ENCODE assay signal across 30 cellular contexts in genomic region chr12:124830306-124830705, GRCh38.
"Had no signal": no experiment of that assay in that cellular context is flagged by ENCODE, and none has a peak within 500 bp of the region (broad histone marks: within the 10 kb centered on the region; RNA-seq: fewer than 3 reads in every experiment).

No MANE protein-coding gene starts in this region.

- H3K36me3 Mint-ChIP-seq: immature natural killer cell; naive thymus-derived CD8-positive, alpha-beta T cell had no signal

- H3K4me3 ChIP-seq: breast epithelium, neural progenitor cell, right atrium auricular region, spleen, testis, transverse colon had no signal

- H3K9me3 ChIP-seq: breast epithelium, right atrium auricular region, testis, transverse colon had no signal

- H3K4me1 Mint-ChIP-seq: activated CD4-positive, alpha-beta memory T cell treated with anti-CD3 and anti-CD28 coated beads, Interleukin-2, amount 10 ng/mL, durations not matched to agents 7 days and 5 days; activated T-helper 17 cell treated with anti-CD3 and anti-CD28 coated beads, Interleukin-2, amount 50 U/mL, for 72 hours; central memory CD8-positive, alpha-beta T cell; immature natural killer cell had no signal

- H3K27me3 Mint-ChIP-seq: activated CD4-positive, alpha-beta memory T cell treated with anti-CD3 and anti-CD28 coated beads, Interleukin-2, amount 10 ng/mL, durations not matched to agents 7 days and 5 days; activated CD4-positive, alpha-beta T cell treated with anti-CD3 and anti-CD28 coated beads, Interleukin-2, amount 10 ng/mL, durations not matched to agents 24 days and 14 days; activated T-helper 17 cell treated with anti-CD3 and anti-CD28 coated beads, Interleukin-2, amount 50 U/mL, for 72 hours; central memory CD8-positive, alpha-beta T cell; dendritic cell treated with granulocyte-macrophage colony-stimulating factor and Interleukin-4, amounts not matched to agents 40 ng/mL and 50 ng/mL, for 4 days; naive thymus-derived CD8-positive, alpha-beta T cell had no signal

- H3K27me3 ChIP-seq: breast epithelium, right atrium auricular region, spleen, testis, transverse colon had no signal

- H3K4me1 ChIP-seq: breast epithelium had no signal

- H3K36me3 ChIP-seq: breast epithelium, neural progenitor cell, right atrium auricular region, spleen, transverse colon, WERI-Rb-1 had no signal

- H3K27ac ChIP-seq: neural progenitor cell, right atrium auricular region, spleen, testis, WERI-Rb-1 had no signal

- H3K27ac Mint-ChIP-seq: activated CD4-positive, alpha-beta memory T cell treated with anti-CD3 and anti-CD28 coated beads, Interleukin-2, amount 10 ng/mL, durations not matched to agents 7 days and 5 days; activated CD4-positive, alpha-beta T cell treated with anti-CD3 and anti-CD28 coated beads, Interleukin-2, amount 10 ng/mL, durations not matched to agents 24 days and 14 days; activated T-helper 17 cell treated with anti-CD3 and anti-CD28 coated beads, Interleukin-2, amount 50 U/mL, for 72 hours; dendritic cell treated with granulocyte-macrophage colony-stimulating factor and Interleukin-4, amounts not matched to agents 40 ng/mL and 50 ng/mL, for 4 days; endodermal cell; immature natural killer cell; neural progenitor cell; T-helper 1 cell treated with Interleukin-12 subunit alpha and Interleukin-12 subunit beta and Interleukin-4 antibody, amounts not matched to agents 30 μg/mL and 1 μg/mL, for 36 hours had no signal

- H3K9ac ChIP-seq: neural progenitor cell had no signal

- H3K9me3 Mint-ChIP-seq: activated CD4-positive, alpha-beta memory T cell treated with anti-CD3 and anti-CD28 coated beads, Interleukin-2, amount 10 ng/mL, durations not matched to agents 7 days and 5 days; activated CD4-positive, alpha-beta T cell treated with anti-CD3 and anti-CD28 coated beads, Interleukin-2, amount 10 ng/mL, durations not matched to agents 24 days and 14 days; activated T-helper 17 cell treated with anti-CD3 and anti-CD28 coated beads, Interleukin-2, amount 50 U/mL, for 72 hours; dendritic cell treated with granulocyte-macrophage colony-stimulating factor and Interleukin-4, amounts not matched to agents 40 ng/mL and 50 ng/mL, for 4 days; immature natural killer cell; T-helper 1 cell treated with Interleukin-12 subunit alpha and Interleukin-12 subunit beta and Interleukin-4 antibody, amounts not matched to agents 30 μg/mL and 1 μg/mL, for 36 hours had no signal

- ATAC-seq: activated CD4-positive, CD25-positive, alpha-beta regulatory T cell treated with anti-CD3 and anti-CD28 coated beads, Interleukin-2, amount 50 U/mL, for 24 hours; activated T-cell treated with anti-CD3 and anti-CD28 coated beads, Interleukin-2, amount 50 U/mL, for 4 hours; activated T-helper 17 cell treated with anti-CD3 and anti-CD28 coated beads, Interleukin-2, amount 50 U/mL, for 72 hours; esophagus mucosa; naive thymus-derived CD8-positive, alpha-beta T cell had no signal

- H3K4me3 Mint-ChIP-seq: activated CD4-positive, alpha-beta memory T cell treated with anti-CD3 and anti-CD28 coated beads, Interleukin-2, amount 10 ng/mL, durations not matched to agents 7 days and 5 days; activated CD4-positive, alpha-beta T cell treated with anti-CD3 and anti-CD28 coated beads, Interleukin-2, amount 10 ng/mL, durations not matched to agents 24 days and 14 days; activated T-cell treated with anti-CD3 and anti-CD28 coated beads, Interleukin-2, amount 50 U/mL, for 4 hours; activated T-helper 17 cell treated with anti-CD3 and anti-CD28 coated beads, Interleukin-2, amount 50 U/mL, for 72 hours; central memory CD8-positive, alpha-beta T cell; dendritic cell treated with granulocyte-macrophage colony-stimulating factor and Interleukin-4, amounts not matched to agents 40 ng/mL and 50 ng/mL, for 4 days; endodermal cell; immature natural killer cell; naive thymus-derived CD8-positive, alpha-beta T cell; T-helper 1 cell treated with Interleukin-12 subunit alpha and Interleukin-12 subunit beta and Interleukin-4 antibody, amounts not matched to agents 30 μg/mL and 1 μg/mL, for 36 hours had no signal

- DNase-seq: activated CD4-positive, alpha-beta memory T cell treated with anti-CD3 and anti-CD28 coated beads, Interleukin-2, amount 10 ng/mL, durations not matched to agents 7 days and 5 days; activated CD4-positive, alpha-beta T cell treated with anti-CD3 and anti-CD28 coated beads, Interleukin-2, amount 10 ng/mL, durations not matched to agents 24 days and 14 days; activated CD8-positive, alpha-beta memory T cell treated with anti-CD3 and anti-CD28 coated beads, Interleukin-2, amount 50 U/mL, for 48 hours; activated gamma-delta T cell treated with Interleukin-2 at 50 U/mL for 16 hours; activated naive CD4-positive, alpha-beta T cell treated with anti-CD3 and anti-CD28 coated beads, Interleukin-2, amount 50 U/mL, for 16 hours; activated T-cell treated with anti-CD3 and anti-CD28 coated beads, Interleukin-2, amount 50 U/mL, for 4 hours; amygdala; endodermal cell; foreskin fibroblast; head of caudate nucleus; hypothalamus; immature natural killer cell; kidney; left colon; naive thymus-derived CD8-positive, alpha-beta T cell; spleen; stimulated activated naive CD4-positive, alpha-beta T cell treated with Interleukin-2 at 50 U/mL for 16 hours; T-helper 9 cell; testis; transverse colon; WERI-Rb-1 had no signal
